16 cellular contexts compared by ENCODE assay signal in genomic region chr5:73501406-73501805, GRCh38. TPM values are rescaled to one million over a fixed set of nuclear protein-coding genes. Genes with fewer than 3 reads are reported as not detected.
DNase-seq lines count a peak whose midpoint lies in the region; ATAC-seq, FAIRE-seq and TF ChIP-seq lines count a peak whose summit lies in the region.
"Had no signal": no experiment of that assay in that cellular context is flagged by ENCODE, and none has a peak within 500 bp of the region (broad histone marks: within the 10 kb centered on the region; RNA-seq: fewer than 3 reads in every experiment).

No MANE protein-coding gene starts in this region.

- H3K4me3 Mint-ChIP-seq in CD8-positive, alpha-beta T cell: no peak overlapping the region
- no peak overlapping the region for H3K4me3 Mint-ChIP-seq in activated CD8-positive, alpha-beta T cell treated with anti-CD3 and anti-CD28 coated beads, Interleukin-2, amount 10 ng/mL, durations not matched to agents 7 days and 5 days

- H3K4me2 ChIP-seq in A549 (peak overlapping the region; percentile 90; the same call in 2 of the 3 replicates), keratinocyte (ENCODE audit: control insufficient read depth, extremely low read depth, insufficient read depth, low read depth, low read length) (peak overlapping the region; percentile 99)

- no peak for TF ChIP-seq POLR2A in A549 (IDR thresholded peaks at IDR 0.05; ENCODE audit: low read length)

- POLR2A ChIA-PET in A549 (lab: Yijun Ruan, JAX): no interaction called here
- POLR2A ChIA-PET in CD8-positive, alpha-beta T cell (lab: Charles Lee): no interaction called here
- POLR2A ChIA-PET in activated CD8-positive, alpha-beta T cell treated with anti-CD3 and anti-CD28 coated beads, Interleukin-2, amount 10 ng/mL, durations not matched to agents 7 days and 5 days (lab: Charles Lee): no interaction called here

- no peaks in the 10 kb centered on the region for H3K27me3 Mint-ChIP-seq in CD8-positive, alpha-beta T cell (ENCODE audit: low read depth)
- no peaks in the 10 kb centered on the region for H3K27me3 Mint-ChIP-seq in activated CD8-positive, alpha-beta T cell treated with anti-CD3 and anti-CD28 coated beads, Interleukin-2, amount 10 ng/mL, durations not matched to agents 7 days and 5 days (ENCODE audit: low read depth)

- TF ChIP-seq EP300 in A549 (IDR thresholded peaks at IDR 0.05): no peak

- no peaks in the 10 kb centered on the region for H3K27me3 ChIP-seq in CD8-positive, alpha-beta T cell (ENCODE audit: insufficient read depth, low read length)
- H3K27me3 ChIP-seq in keratinocyte (ENCODE audit: control insufficient read depth, extremely low read depth, insufficient read depth, low read length): no peaks in the 10 kb centered on the region

- peaks cover 2% of the 10 kb centered on the region for H4K20me1 ChIP-seq in keratinocyte (ENCODE audit: control insufficient read depth, extremely low read depth, insufficient read depth, low read length)

- ATAC-seq in A549 (no peak), HG03108 (IDR thresholded peaks at IDR 0.05; ENCODE audit: unreplicated experiment) (no peak), GM18511 (IDR thresholded peaks at IDR 0.05; ENCODE audit: unreplicated experiment) (no peak), GM19455 (IDR thresholded peaks at IDR 0.05; ENCODE audit: unreplicated experiment) (no peak)
- ATAC-seq in CD8-positive, alpha-beta T cell: no peak
- ATAC-seq in activated CD8-positive, alpha-beta T cell treated with anti-CD3 and anti-CD28 coated beads, Interleukin-2, amount 10 ng/mL, durations not matched to agents 7 days and 5 days: no peak

- CTCF ChIA-PET in A549 (lab: Yijun Ruan, JAX): interaction anchor here (1.7 kb wide), 1 partner anchor 13 kb away, joined by 4 read pairs; no protein-coding TSS in a partner anchor
- CTCF ChIA-PET in CD8-positive, alpha-beta T cell (lab: Charles Lee): interaction anchor here (1.3 kb wide), 1 partner anchor 17 kb away, joined by 5 read pairs; no protein-coding TSS in a partner anchor
- CTCF ChIA-PET in activated CD8-positive, alpha-beta T cell treated with anti-CD3 and anti-CD28 coated beads, Interleukin-2, amount 10 ng/mL, durations not matched to agents 7 days and 5 days (lab: Charles Lee): no interaction called here

- H3K4me1 ChIP-seq in A549 (peaks cover 33% of the 10 kb centered on the region), keratinocyte (ENCODE audit: control insufficient read depth, extremely low read depth, insufficient read depth, low read length) (peaks cover 19% of the 10 kb centered on the region)
- peaks cover 43% of the 10 kb centered on the region for H3K4me1 ChIP-seq in CD8-positive, alpha-beta T cell (ENCODE audit: insufficient read depth, low read length)

- no peak for TF ChIP-seq RAD21 in A549 (conservative IDR thresholded peaks at IDR 0.05 in 1 of 2, IDR thresholded peaks at IDR 0.05 in 1 of 2)

- dilution Hi-C loops in keratinocyte (cut with MboI; ENCODE audit: extremely low pct_ligation_motif_present, low sequenced_read_pairs): no loop called here

- no peak for TF ChIP-seq CTCF in A549 (IDR thresholded peaks at IDR 0.05)
- no peak for TF ChIP-seq CTCF in CD8-positive, alpha-beta T cell (IDR thresholded peaks at IDR 0.05)
- no peak for TF ChIP-seq CTCF in keratinocyte (optimal IDR thresholded peaks at IDR 0.05 in 1 of 3, IDR thresholded peaks at IDR 0.05 in 1 of 3, conservative IDR thresholded peaks at IDR 0.05 in 1 of 3; ENCODE audit: extremely low read depth in 1 of 3, insufficient read depth in 2 of 3, low read length in 3 of 3)

- H3K27ac Mint-ChIP-seq in CD8-positive, alpha-beta T cell: peak overlapping the region; percentile 67
- H3K27ac Mint-ChIP-seq in activated CD8-positive, alpha-beta T cell treated with anti-CD3 and anti-CD28 coated beads, Interleukin-2, amount 10 ng/mL, durations not matched to agents 7 days and 5 days: peak overlapping the region; percentile 7

- DNase-seq in A549 (ENCODE audit: low read depth in 1 of 2, low spot score in 1 of 2): no peak
- DNase-seq in CD8-positive, alpha-beta T cell: no peak
- no peak for DNase-seq in activated CD8-positive, alpha-beta T cell treated with anti-CD3 and anti-CD28 coated beads, Interleukin-2, amount 10 ng/mL, durations not matched to agents 7 days and 5 days
- DNase-seq in keratinocyte (ENCODE audit: low read depth, low spot score): no peak
- DNase-seq in epidermal melanocyte (ENCODE audit: insufficient read length, low spot score): no peak
- DNase-seq: activated naive CD4-positive, alpha-beta T cell treated with Interleukin-2 at 50 U/mL for 16 hours; central memory CD4-positive, alpha-beta T cell; DMS53; foreskin fibroblast; Kasumi-1; NCI-H1436; NCI-H446 treated with DMSO at 0.1 percent for 48 hours had no signal

- no peak overlapping the region for H3K9ac ChIP-seq in keratinocyte (ENCODE audit: control insufficient read depth, extremely low read depth, insufficient read depth, low read length)

- peaks cover 67% of the 10 kb centered on the region for H3K36me3 Mint-ChIP-seq in CD8-positive, alpha-beta T cell
- peaks cover 59% of the 10 kb centered on the region for H3K36me3 Mint-ChIP-seq in activated CD8-positive, alpha-beta T cell treated with anti-CD3 and anti-CD28 coated beads, Interleukin-2, amount 10 ng/mL, durations not matched to agents 7 days and 5 days (ENCODE audit: low read depth)

- H3K36me3 ChIP-seq in CD8-positive, alpha-beta T cell (ENCODE audit: insufficient read depth, low read length): peaks cover 31% of the 10 kb centered on the region
- H3K36me3 ChIP-seq in keratinocyte (ENCODE audit: control insufficient read depth in 2 of 2, extremely low read depth in 1 of 2, insufficient read depth in 2 of 2, low read length in 2 of 2): peaks cover 12 to 32% of the 10 kb centered on the region in 2 experiments

- H3K27ac ChIP-seq in A549: no peak overlapping the region
- H3K27ac ChIP-seq in CD8-positive, alpha-beta T cell (ENCODE audit: low read depth, low read length): no peak overlapping the region
- no peak overlapping the region for H3K27ac ChIP-seq in keratinocyte (ENCODE audit: control insufficient read depth, insufficient read depth, low read length)

- no peak overlapping the region for H2AFZ ChIP-seq in keratinocyte (ENCODE audit: control insufficient read depth, low read length)

- intact Hi-C loops in CD8-positive, alpha-beta T cell (cut with DNase I, micrococcal nuclease): no loop called here

- no peak overlapping the region for H3K4me3 ChIP-seq in A549
- no peak overlapping the region for H3K4me3 ChIP-seq in CD8-positive, alpha-beta T cell (ENCODE audit: low read depth, low read length)
- H3K4me3 ChIP-seq in keratinocyte (ENCODE audit: control insufficient read depth in 2 of 3, extremely low read depth in 1 of 3, insufficient read depth in 2 of 3, low read depth in 1 of 3, low read length in 3 of 3): no peak overlapping the region

- no peaks in the 10 kb centered on the region for H3K9me1 ChIP-seq in keratinocyte (ENCODE audit: control insufficient read depth, extremely low read depth, insufficient read depth, low read length)

- 94% methylated on average over 2 of the region's 2 CpGs for WGBS in A549 (ENCODE audit: missing lambda C conversion rate)

- no peaks in the 10 kb centered on the region for H3K9me3 Mint-ChIP-seq in CD8-positive, alpha-beta T cell
- H3K9me3 Mint-ChIP-seq in activated CD8-positive, alpha-beta T cell treated with anti-CD3 and anti-CD28 coated beads, Interleukin-2, amount 10 ng/mL, durations not matched to agents 7 days and 5 days (ENCODE audit: insufficient read depth): no peaks in the 10 kb centered on the region

- peaks cover 55% of the 10 kb centered on the region for H3K4me1 Mint-ChIP-seq in CD8-positive, alpha-beta T cell (ENCODE audit: low read depth)
- peaks cover 31% of the 10 kb centered on the region for H3K4me1 Mint-ChIP-seq in activated CD8-positive, alpha-beta T cell treated with anti-CD3 and anti-CD28 coated beads, Interleukin-2, amount 10 ng/mL, durations not matched to agents 7 days and 5 days (ENCODE audit: low read depth)

- H3K9me3 ChIP-seq in A549 (no peaks in the 10 kb centered on the region), keratinocyte (ENCODE audit: control insufficient read depth, low read depth, low read length) (no peaks in the 10 kb centered on the region)
- H3K9me3 ChIP-seq in CD8-positive, alpha-beta T cell (ENCODE audit: low read length): no peaks in the 10 kb centered on the region

- FAIRE-seq in A549 (lab: Jason Lieb, UNC) (no peak), keratinocyte (lab: Jason Lieb, UNC) (no peak)
- FAIRE-seq: TTC549 had no signal

- peaks cover 54% of the 10 kb centered on the region for H3K79me2 ChIP-seq in keratinocyte (ENCODE audit: control insufficient read depth, insufficient read depth, low read length)

RNA-seq across cellular contexts. Expression of gene BTF3, which starts 3.2 kb away (rescaled TPM):
- polyA plus RNA-seq in A549 (2011; rRNA removed) (905 and 1,048 TPM in 2 replicates), A549 (2017; fragmentation: RNase III; extraction: RNeasy Plus Mini Kit Qiagen cat#74134 plus additional on column Dnase treatment) (1,119 to 1,187 TPM (median 1,159 TPM) in 3 replicates), keratinocyte (505 to 857 TPM (median 694 TPM) in 3 replicates)
- 392 and 461 TPM in 2 replicates for polyA plus RNA-seq in A549 (2012; cell fraction: cytosol; rRNA removed)
- 138 and 209 TPM in 2 replicates for polyA plus RNA-seq in A549 (2012; cell fraction: nucleus; rRNA removed)
- 402 and 503 TPM in 2 replicates for polyA minus RNA-seq in A549 (2011; rRNA and poly(A)+ RNA removed)
- 100 to 1,000 TPM; 808 to 815 TPM for total RNA-seq in CD8-positive, alpha-beta T cell
- total RNA-seq in activated CD8-positive, alpha-beta T cell treated with anti-CD3 and anti-CD28 coated beads, Interleukin-2, amount 10 ng/mL, durations not matched to agents 7 days and 5 days: 100 to 1,000 TPM; 737 to 768 TPM
- 754 TPM for polyA plus RNA-seq in keratinocyte (2011; ENCODE audit: low read depth)
- 674 and 942 TPM in 2 replicates for polyA plus RNA-seq in keratinocyte (2011; cell fraction: cytosol; rRNA removed)
- 191 and 279 TPM in 2 replicates for polyA plus RNA-seq in keratinocyte (2011; cell fraction: nucleus; rRNA removed)
- 722 and 955 TPM in 2 replicates for polyA plus RNA-seq in keratinocyte (2012; ENCODE audit: low replicate concordance)
- polyA minus RNA-seq in keratinocyte: 225 to 484 TPM (median 286 TPM) in 3 replicates
- 335 TPM for polyA minus RNA-seq in keratinocyte (2011; cell fraction: cytosol; rRNA and poly(A)+ RNA removed)
- polyA minus RNA-seq in keratinocyte (2011; cell fraction: nucleus; rRNA and poly(A)+ RNA removed): 67.1 and 102 TPM in 2 replicates

RNA-seq across cellular contexts. Expression of gene FOXD1, which starts 52.8 kb away (rescaled TPM):
- polyA plus RNA-seq in A549 (2011; rRNA removed) (1.8 and 2.2 TPM in 2 replicates), A549 (2017; fragmentation: RNase III; extraction: RNeasy Plus Mini Kit Qiagen cat#74134 plus additional on column Dnase treatment) (7.1 to 9.5 TPM (median 8.2 TPM) in 3 replicates), keratinocyte (2.9 to 11.9 TPM (median 7.0 TPM) in 3 replicates)
- polyA plus RNA-seq in A549 (2012; cell fraction: cytosol; rRNA removed): 4.2 and 6.1 TPM in 2 replicates
- polyA plus RNA-seq in A549 (2012; cell fraction: nucleus; rRNA removed): 4.1 and 4.4 TPM in 2 replicates
- 0.83 and 0.97 TPM in 2 replicates for polyA minus RNA-seq in A549 (2011; rRNA and poly(A)+ RNA removed)
- under 1 TPM in 1 of 2 experiments, not detected in 1; 0.35 TPM for total RNA-seq in CD8-positive, alpha-beta T cell
- total RNA-seq in activated CD8-positive, alpha-beta T cell treated with anti-CD3 and anti-CD28 coated beads, Interleukin-2, amount 10 ng/mL, durations not matched to agents 7 days and 5 days: under 1 TPM in 1 of 2 experiments, not detected in 1; 0.13 TPM
- polyA plus RNA-seq in keratinocyte (2011; ENCODE audit: low read depth): 2.5 TPM
- 4.1 and 5.5 TPM in 2 replicates for polyA plus RNA-seq in keratinocyte (2011; cell fraction: cytosol; rRNA removed)
- 5.3 and 6.7 TPM in 2 replicates for polyA plus RNA-seq in keratinocyte (2011; cell fraction: nucleus; rRNA removed)
- polyA plus RNA-seq in keratinocyte (2012; ENCODE audit: low replicate concordance): 6.9 and 22.6 TPM in 2 replicates
- polyA minus RNA-seq in keratinocyte: 1.3 to 6.3 TPM (median 1.9 TPM) in 3 replicates
- 9.2 TPM for polyA minus RNA-seq in keratinocyte (2011; cell fraction: cytosol; rRNA and poly(A)+ RNA removed)
- polyA minus RNA-seq in keratinocyte (2011; cell fraction: nucleus; rRNA and poly(A)+ RNA removed): 2.4 and 2.7 TPM in 2 replicates
